ENCODE assay signal across 22 cellular contexts in the genomic region with DNA sequence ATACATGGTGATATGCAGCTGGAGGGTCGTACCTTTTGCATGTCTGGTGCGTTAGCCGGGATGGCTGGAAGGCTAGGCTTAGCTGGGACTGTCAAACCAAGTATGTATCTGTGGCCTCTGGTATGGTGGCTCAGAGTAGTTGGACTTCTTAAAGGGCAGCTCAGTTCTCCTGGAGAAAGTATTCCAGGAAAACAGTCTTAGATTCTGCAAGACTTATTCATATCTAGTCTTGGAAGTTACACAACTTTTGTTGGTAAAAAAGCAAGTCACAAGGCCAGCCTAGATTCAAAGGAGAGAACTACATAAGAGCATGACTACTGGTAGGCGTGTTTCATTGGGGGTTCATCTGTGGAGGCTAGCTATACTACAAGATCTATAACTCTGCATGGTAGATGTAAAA. TPM values are rescaled to one million over a fixed set of nuclear protein-coding genes. Genes with fewer than 3 reads are reported as not detected.
DNase-seq lines count a peak whose midpoint lies in the region; ATAC-seq and TF ChIP-seq lines count a peak whose summit lies in the region.
"Had no signal": no experiment of that assay in that cellular context is flagged by ENCODE, and none has a peak within 500 bp of the region (broad histone marks: within the 10 kb centered on the region; RNA-seq: fewer than 3 reads in every experiment).

No MANE protein-coding gene starts in this region.

- 97% methylated on average over 4 of the region's 4 CpGs for WGBS in smooth muscle cell (ENCODE audit: low lambda C conversion rate)

- peaks cover 66% of the 10 kb centered on the region for H3K4me1 Mint-ChIP-seq in activated CD4-positive, alpha-beta memory T cell treated with anti-CD3 and anti-CD28 coated beads for 36 hours (ENCODE audit: low read depth)
- peaks cover 28% of the 10 kb centered on the region for H3K4me1 Mint-ChIP-seq in activated CD4-positive, alpha-beta memory T cell treated with anti-CD3 and anti-CD28 coated beads, Interleukin-2, amount 10 ng/mL, durations not matched to agents 7 days and 5 days

- H3K4me1 ChIP-seq in smooth muscle cell (ENCODE audit: low read depth) = no peaks in the 10 kb centered on the region
- H3K4me1 ChIP-seq: foreskin keratinocyte had no signal

- CTCF ChIA-PET in activated CD4-positive, alpha-beta memory T cell treated with anti-CD3 and anti-CD28 coated beads for 36 hours (lab: Charles Lee) = interaction anchor here (0.6 to 1.0 kb wide), 3 partner anchors 26 to 126 kb away, joined by 3 read pairs; no protein-coding TSS in a partner anchor
- CTCF ChIA-PET in activated CD4-positive, alpha-beta memory T cell treated with anti-CD3 and anti-CD28 coated beads, Interleukin-2, amount 10 ng/mL, durations not matched to agents 7 days and 5 days (lab: Charles Lee) = interaction anchor here (2.0 kb wide), 1 partner anchor 114 kb away, joined by 5 read pairs; no protein-coding TSS in a partner anchor

- no peaks in the 10 kb centered on the region for H3K27me3 ChIP-seq in smooth muscle cell (ENCODE audit: low read depth)
- H3K27me3 ChIP-seq: BLaER1 treated with 17β-estradiol and CSF1 and Interleukin-3, amounts not matched to agents 10 nM and 100 nM; foreskin keratinocyte; stomach had no signal

- in situ Hi-C loops in SK-MEL-5 (cut with HindIII; ENCODE audit: low pct_unique_long_range_greater_than_20kb, low sequenced_read_pairs) = no loop called here

- H3K4me2 ChIP-seq in smooth muscle cell = peak overlapping the region; percentile 22

- no peaks in the 10 kb centered on the region for H3K9me3 Mint-ChIP-seq in activated CD4-positive, alpha-beta memory T cell treated with anti-CD3 and anti-CD28 coated beads for 36 hours
- H3K9me3 Mint-ChIP-seq in activated CD4-positive, alpha-beta memory T cell treated with anti-CD3 and anti-CD28 coated beads, Interleukin-2, amount 10 ng/mL, durations not matched to agents 7 days and 5 days = no peaks in the 10 kb centered on the region
- H3K9me3 Mint-ChIP-seq: activated CD4-positive, alpha-beta T cell treated with anti-CD3 and anti-CD28 coated beads, Interleukin-2, amount 10 ng/mL, durations not matched to agents 24 days and 14 days; naive B cell had no signal

- POLR2A ChIA-PET in activated CD4-positive, alpha-beta memory T cell treated with anti-CD3 and anti-CD28 coated beads for 36 hours (lab: Charles Lee) = no interaction called here
- POLR2A ChIA-PET in activated CD4-positive, alpha-beta memory T cell treated with anti-CD3 and anti-CD28 coated beads, Interleukin-2, amount 10 ng/mL, durations not matched to agents 7 days and 5 days (lab: Charles Lee) = no interaction called here

- TF ChIP-seq CTCF in fibroblast of mammary gland (conservative IDR thresholded peaks at IDR 0.05; ENCODE audit: control insufficient read depth, insufficient read depth, low read depth, low read length) = no peak
- TF ChIP-seq CTCF in smooth muscle cell (IDR thresholded peaks at IDR 0.05; ENCODE audit: borderline replicate concordance, insufficient read depth, poor library complexity, severe bottlenecking) = no peak

- peak overlapping the region; percentile 4 for H3K27ac Mint-ChIP-seq in activated CD4-positive, alpha-beta memory T cell treated with anti-CD3 and anti-CD28 coated beads for 36 hours
- no peak overlapping the region for H3K27ac Mint-ChIP-seq in activated CD4-positive, alpha-beta memory T cell treated with anti-CD3 and anti-CD28 coated beads, Interleukin-2, amount 10 ng/mL, durations not matched to agents 7 days and 5 days
- H3K27ac Mint-ChIP-seq: activated CD4-positive, alpha-beta T cell treated with anti-CD3 and anti-CD28 coated beads, Interleukin-2, amount 10 ng/mL, durations not matched to agents 24 days and 14 days had no signal

- no peak for DNase-seq in activated CD4-positive, alpha-beta memory T cell treated with anti-CD3 and anti-CD28 coated beads for 36 hours
- no peak for DNase-seq in activated CD4-positive, alpha-beta memory T cell treated with anti-CD3 and anti-CD28 coated beads, Interleukin-2, amount 10 ng/mL, durations not matched to agents 7 days and 5 days
- peak; percentile 37 for DNase-seq in SK-MEL-5 (ENCODE audit: low read depth, low spot score)
- DNase-seq in fibroblast of mammary gland (ENCODE audit: low read depth) = peak; percentile 51
- DNase-seq in smooth muscle cell (lab: John Stamatoyannopoulos, UW; ENCODE audit: unreplicated experiment) = no peak
- DNase-seq in NCI-H2107 (lab: John Stamatoyannopoulos, UW) = no peak
- DNase-seq in germinal center (ENCODE audit: low spot score) = no peak
- DNase-seq: activated CD4-positive, alpha-beta T cell treated with anti-CD3 and anti-CD28 coated beads, Interleukin-2, amount 10 ng/mL, durations not matched to agents 24 days and 14 days; activated CD8-positive, alpha-beta memory T cell treated with anti-CD3 and anti-CD28 coated beads, Interleukin-2, amount 50 U/mL, for 48 hours; activated naive CD4-positive, alpha-beta T cell; foreskin keratinocyte; kidney; naive B cell; NCI-H2081 treated with DMSO at 0.1 percent for 48 hours; NCI-H510A treated with DMSO at 0.1 percent for 48 hours; RPMI8226; stimulated activated CD4-positive, alpha-beta T cell treated with anti-CD3 and anti-CD28 coated beads, Interleukin-2, amount 100 ng/mL, for 48 hours; stomach had no signal

- peaks cover 6% of the 10 kb centered on the region for H3K36me3 Mint-ChIP-seq in activated CD4-positive, alpha-beta memory T cell treated with anti-CD3 and anti-CD28 coated beads for 36 hours
- H3K36me3 Mint-ChIP-seq in activated CD4-positive, alpha-beta memory T cell treated with anti-CD3 and anti-CD28 coated beads, Interleukin-2, amount 10 ng/mL, durations not matched to agents 7 days and 5 days (ENCODE audit: low read depth) = peaks cover 37% of the 10 kb centered on the region

- no peak overlapping the region for H3K4me3 Mint-ChIP-seq in activated CD4-positive, alpha-beta memory T cell treated with anti-CD3 and anti-CD28 coated beads for 36 hours
- H3K4me3 Mint-ChIP-seq in activated CD4-positive, alpha-beta memory T cell treated with anti-CD3 and anti-CD28 coated beads, Interleukin-2, amount 10 ng/mL, durations not matched to agents 7 days and 5 days = no peak overlapping the region
- H3K4me3 Mint-ChIP-seq: activated CD4-positive, alpha-beta T cell treated with anti-CD3 and anti-CD28 coated beads, Interleukin-2, amount 10 ng/mL, durations not matched to agents 24 days and 14 days; naive B cell had no signal

- intact Hi-C loops in activated CD4-positive, alpha-beta memory T cell treated with anti-CD3 and anti-CD28 coated beads for 36 hours (cut with micrococcal nuclease) = no loop called here

- H3K9me3 ChIP-seq in smooth muscle cell (replicated peaks; ENCODE audit: low read depth) = no peaks in the 10 kb centered on the region
- H3K9me3 ChIP-seq: stomach had no signal

- H3K79me2 ChIP-seq in smooth muscle cell (ENCODE audit: low read depth) = peaks cover 95% of the 10 kb centered on the region

- H3F3A ChIP-seq in smooth muscle cell (ENCODE audit: low read depth) = peaks cover 9% of the 10 kb centered on the region

- no peak overlapping the region for H3K4me3 ChIP-seq in fibroblast of mammary gland (ENCODE audit: control insufficient read depth, low read depth, low read length)
- H3K4me3 ChIP-seq in smooth muscle cell = no peak overlapping the region
- H3K4me3 ChIP-seq: BLaER1 treated with 17β-estradiol and CSF1 and Interleukin-3, amounts not matched to agents 10 nM and 100 nM; stomach had no signal

- H4K20me1 ChIP-seq in smooth muscle cell (ENCODE audit: low read depth) = peaks cover 7% of the 10 kb centered on the region

- H3K36me3 ChIP-seq in smooth muscle cell (ENCODE audit: low read depth) = no peaks in the 10 kb centered on the region
- H3K36me3 ChIP-seq: stomach had no signal

- no peak for ATAC-seq in activated CD4-positive, CD25-positive, alpha-beta regulatory T cell treated with anti-CD3 and anti-CD28 coated beads, Interleukin-2, amount 50 U/mL, for 24 hours
- ATAC-seq: foreskin keratinocyte had no signal

- H3K27me3 Mint-ChIP-seq in activated CD4-positive, alpha-beta memory T cell treated with anti-CD3 and anti-CD28 coated beads for 36 hours = no peaks in the 10 kb centered on the region
- H3K27me3 Mint-ChIP-seq in activated CD4-positive, alpha-beta memory T cell treated with anti-CD3 and anti-CD28 coated beads, Interleukin-2, amount 10 ng/mL, durations not matched to agents 7 days and 5 days = no peaks in the 10 kb centered on the region
- H3K27me3 Mint-ChIP-seq: activated CD4-positive, alpha-beta T cell treated with anti-CD3 and anti-CD28 coated beads, Interleukin-2, amount 10 ng/mL, durations not matched to agents 24 days and 14 days; naive B cell had no signal

- peak overlapping the region; percentile 6 for H3K27ac ChIP-seq in smooth muscle cell (ENCODE audit: low read depth)
- H3K27ac ChIP-seq: BLaER1 treated with 17β-estradiol and CSF1 and Interleukin-3, amounts not matched to agents 10 nM and 100 nM; foreskin keratinocyte; HL-60; parathyroid adenoma; stomach had no signal

- no peak overlapping the region for H2AFZ ChIP-seq in smooth muscle cell (ENCODE audit: low read depth)
- H2AFZ ChIP-seq: parathyroid adenoma had no signal

- no peak overlapping the region for H3K9ac ChIP-seq in smooth muscle cell (ENCODE audit: low read depth)
- H3K9ac ChIP-seq: BLaER1 treated with 17β-estradiol and CSF1 and Interleukin-3, amounts not matched to agents 10 nM and 100 nM; parathyroid adenoma had no signal

RNA-seq across cellular contexts. Expression of a gene that starts 45.5 kb away (rescaled TPM):
- total RNA-seq in activated CD4-positive, alpha-beta memory T cell treated with anti-CD3 and anti-CD28 coated beads for 36 hours = 10 to 100 TPM; 67.4 to 69.8 TPM
- total RNA-seq in activated CD4-positive, alpha-beta memory T cell treated with anti-CD3 and anti-CD28 coated beads, Interleukin-2, amount 10 ng/mL, durations not matched to agents 7 days and 5 days = 100 to 1,000 TPM; 130 to 133 TPM
- 78.4 and 81.7 TPM in 2 replicates for total RNA-seq in SK-MEL-5 (2014; rRNA removed; shearing (Covaris generic))
- 55.3 and 74.0 TPM in 2 replicates for polyA plus RNA-seq in SK-MEL-5 (2015; cell fraction: cytosol; rRNA removed)
- 163 and 189 TPM in 2 replicates for polyA plus RNA-seq in SK-MEL-5 (2015; cell fraction: nucleus; rRNA removed)
- 46.2 and 55.9 TPM in 2 replicates for total RNA-seq in smooth muscle cell
- polyA plus RNA-seq in smooth muscle cell = 33.6 and 39.9 TPM in 2 replicates

Comparison
In these comparisons a context has a peak if more than half of its experiments do, and no peak if none do; other contexts are left out.
1. DNase-seq: peak in SK-MEL-5 (single experiment) and fibroblast of mammary gland (single experiment); none in activated CD4-positive, alpha-beta memory T cell treated with anti-CD3 and anti-CD28 coated beads for 36 hours (single experiment), activated CD4-positive, alpha-beta memory T cell treated with anti-CD3 and anti-CD28 coated beads, Interleukin-2, amount 10 ng/mL, durations not matched to agents 7 days and 5 days (single experiment), smooth muscle cell (single experiment), NCI-H2107 (single experiment) and germinal center (single experiment).